1 cellular context compared by ENCODE assay signal in the genomic region with DNA sequence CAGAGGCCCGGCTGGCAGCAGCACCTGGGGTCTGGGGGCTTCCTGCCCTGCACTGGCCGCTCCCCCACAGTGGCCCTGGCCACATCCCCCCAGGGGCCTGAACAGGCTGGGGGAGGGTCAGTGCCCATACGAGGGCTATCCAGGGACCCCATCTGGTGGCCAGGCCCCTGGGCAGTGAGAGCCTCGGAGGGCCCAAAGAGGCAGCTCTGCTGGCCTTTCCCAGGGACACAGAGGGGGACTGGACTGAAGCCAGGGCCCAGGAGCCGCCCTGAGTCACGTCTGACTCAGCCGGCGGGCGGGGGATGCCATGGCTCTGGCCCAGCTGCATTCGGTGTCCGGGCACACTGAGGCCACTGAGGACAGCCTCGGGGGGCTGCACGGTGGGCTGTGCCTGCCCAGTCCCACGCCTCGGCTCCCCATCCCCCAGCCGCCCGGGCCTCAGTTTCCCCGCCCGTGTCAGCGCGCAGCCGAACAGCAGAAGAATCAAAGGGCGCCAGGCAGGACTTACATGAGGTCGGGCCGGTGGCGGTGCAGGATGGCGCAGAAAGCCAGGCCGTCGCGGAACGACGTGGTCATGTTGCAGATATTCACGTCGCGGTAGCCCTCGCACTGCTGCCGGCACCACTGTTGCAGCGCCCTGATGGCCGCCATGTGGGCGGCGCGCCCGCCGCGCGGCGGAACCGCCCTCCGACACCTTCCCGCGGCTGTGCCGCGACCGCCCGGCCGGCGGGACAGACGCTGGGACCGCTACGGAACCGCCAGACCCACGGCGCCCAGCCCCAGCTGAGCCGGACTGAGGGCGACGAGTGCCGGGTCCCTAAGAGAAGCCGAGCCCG.
TF ChIP-seq lines count a peak whose summit lies in the region.

A gene (minus strand): TSS at position 795 of the 836 bp plus-strand sequence. CDS start 144 bp downstream, at position 651.

TF ChIP-seq in K562, 482 proteins besides CTCF, POLR2A, EP300 and RAD21 (continued from another document):
- TF ChIP-seq, protein P1, sequence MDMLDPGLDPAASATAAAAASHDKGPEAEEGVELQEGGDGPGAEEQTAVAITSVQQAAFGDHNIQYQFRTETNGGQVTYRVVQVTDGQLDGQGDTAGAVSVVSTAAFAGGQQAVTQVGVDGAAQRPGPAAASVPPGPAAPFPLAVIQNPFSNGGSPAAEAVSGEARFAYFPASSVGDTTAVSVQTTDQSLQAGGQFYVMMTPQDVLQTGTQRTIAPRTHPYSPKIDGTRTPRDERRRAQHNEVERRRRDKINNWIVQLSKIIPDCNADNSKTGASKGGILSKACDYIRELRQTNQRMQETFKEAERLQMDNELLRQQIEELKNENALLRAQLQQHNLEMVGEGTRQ (CRISPR knock-in tag; IDR thresholded peaks at IDR 0.05): no peak
- TF ChIP-seq, protein P2, sequence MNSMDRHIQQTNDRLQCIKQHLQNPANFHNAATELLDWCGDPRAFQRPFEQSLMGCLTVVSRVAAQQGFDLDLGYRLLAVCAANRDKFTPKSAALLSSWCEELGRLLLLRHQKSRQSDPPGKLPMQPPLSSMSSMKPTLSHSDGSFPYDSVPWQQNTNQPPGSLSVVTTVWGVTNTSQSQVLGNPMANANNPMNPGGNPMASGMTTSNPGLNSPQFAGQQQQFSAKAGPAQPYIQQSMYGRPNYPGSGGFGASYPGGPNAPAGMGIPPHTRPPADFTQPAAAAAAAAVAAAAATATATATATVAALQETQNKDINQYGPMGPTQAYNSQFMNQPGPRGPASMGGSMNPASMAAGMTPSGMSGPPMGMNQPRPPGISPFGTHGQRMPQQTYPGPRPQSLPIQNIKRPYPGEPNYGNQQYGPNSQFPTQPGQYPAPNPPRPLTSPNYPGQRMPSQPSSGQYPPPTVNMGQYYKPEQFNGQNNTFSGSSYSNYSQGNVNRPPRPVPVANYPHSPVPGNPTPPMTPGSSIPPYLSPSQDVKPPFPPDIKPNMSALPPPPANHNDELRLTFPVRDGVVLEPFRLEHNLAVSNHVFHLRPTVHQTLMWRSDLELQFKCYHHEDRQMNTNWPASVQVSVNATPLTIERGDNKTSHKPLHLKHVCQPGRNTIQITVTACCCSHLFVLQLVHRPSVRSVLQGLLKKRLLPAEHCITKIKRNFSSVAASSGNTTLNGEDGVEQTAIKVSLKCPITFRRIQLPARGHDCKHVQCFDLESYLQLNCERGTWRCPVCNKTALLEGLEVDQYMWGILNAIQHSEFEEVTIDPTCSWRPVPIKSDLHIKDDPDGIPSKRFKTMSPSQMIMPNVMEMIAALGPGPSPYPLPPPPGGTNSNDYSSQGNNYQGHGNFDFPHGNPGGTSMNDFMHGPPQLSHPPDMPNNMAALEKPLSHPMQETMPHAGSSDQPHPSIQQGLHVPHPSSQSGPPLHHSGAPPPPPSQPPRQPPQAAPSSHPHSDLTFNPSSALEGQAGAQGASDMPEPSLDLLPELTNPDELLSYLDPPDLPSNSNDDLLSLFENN (IDR thresholded peaks at IDR 0.05; ENCODE audit: low read depth in 2 of 2, low read length in 2 of 2): peak in 1 of 2 experiments; percentile 37; a peak in 1 of 4 replicates
- TF ChIP-seq, protein P3, sequence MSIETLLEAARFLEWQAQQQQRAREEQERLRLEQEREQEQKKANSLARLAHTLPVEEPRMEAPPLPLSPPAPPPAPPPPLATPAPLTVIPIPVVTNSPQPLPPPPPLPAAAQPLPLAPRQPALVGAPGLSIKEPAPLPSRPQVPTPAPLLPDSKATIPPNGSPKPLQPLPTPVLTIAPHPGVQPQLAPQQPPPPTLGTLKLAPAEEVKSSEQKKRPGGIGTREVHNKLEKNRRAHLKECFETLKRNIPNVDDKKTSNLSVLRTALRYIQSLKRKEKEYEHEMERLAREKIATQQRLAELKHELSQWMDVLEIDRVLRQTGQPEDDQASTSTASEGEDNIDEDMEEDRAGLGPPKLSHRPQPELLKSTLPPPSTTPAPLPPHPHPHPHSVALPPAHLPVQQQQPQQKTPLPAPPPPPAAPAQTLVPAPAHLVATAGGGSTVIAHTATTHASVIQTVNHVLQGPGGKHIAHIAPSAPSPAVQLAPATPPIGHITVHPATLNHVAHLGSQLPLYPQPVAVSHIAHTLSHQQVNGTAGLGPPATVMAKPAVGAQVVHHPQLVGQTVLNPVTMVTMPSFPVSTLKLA (conservative IDR thresholded peaks at IDR 0.05): peak; percentile 63 to 85
- TF ChIP-seq FOXA3 (CRISPR knock-in tag; conservative IDR thresholded peaks at IDR 0.05 in 1 of 2, IDR thresholded peaks at IDR 0.05 in 1 of 2): no peak
- TF ChIP-seq JUN (IDR thresholded peaks at IDR 0.05; ENCODE audit: borderline replicate concordance, low read depth, low read length): 0 out of 2 replicates have a peak, but pooled peaks have one; percentile 53
- TF ChIP-seq JUN (CRISPR knock-in tag; IDR thresholded peaks at IDR 0.05; ENCODE audit: borderline replicate concordance): 0 out of 2 replicates have a peak, but pooled peaks have one; percentile 52
- TF ChIP-seq ZBTB17 (CRISPR knock-in tag; IDR thresholded peaks at IDR 0.05): peak; percentile 17; the same call in 1 of the 2 replicates
- no peak for TF ChIP-seq RFX7 (CRISPR knock-in tag; IDR thresholded peaks at IDR 0.05)
- TF ChIP-seq TEAD4 (IDR thresholded peaks at IDR 0.05; ENCODE audit: low read length): no peak
- no peak for TF ChIP-seq TEAD4 (CRISPR knock-in tag; IDR thresholded peaks at IDR 0.05; ENCODE audit: borderline replicate concordance)
- TF ChIP-seq HMGN3 (IDR thresholded peaks at IDR 0.05; ENCODE audit: borderline replicate concordance, extremely low read depth, insufficient read length, low read depth, low read length): peak; percentile 43
- peak in 1 of 2 experiments; percentile 91; a peak in 2 of 4 replicates for TF ChIP-seq HDAC1 (IDR thresholded peaks at IDR 0.05)
- no peak for TF ChIP-seq ZNF766 (CRISPR knock-in tag; conservative IDR thresholded peaks at IDR 0.05)
- TF ChIP-seq SIN3B (IDR thresholded peaks at IDR 0.05; ENCODE audit: low read depth): peak; percentile 31; the same call in 1 of the 2 replicates
- TF ChIP-seq, protein P4, sequence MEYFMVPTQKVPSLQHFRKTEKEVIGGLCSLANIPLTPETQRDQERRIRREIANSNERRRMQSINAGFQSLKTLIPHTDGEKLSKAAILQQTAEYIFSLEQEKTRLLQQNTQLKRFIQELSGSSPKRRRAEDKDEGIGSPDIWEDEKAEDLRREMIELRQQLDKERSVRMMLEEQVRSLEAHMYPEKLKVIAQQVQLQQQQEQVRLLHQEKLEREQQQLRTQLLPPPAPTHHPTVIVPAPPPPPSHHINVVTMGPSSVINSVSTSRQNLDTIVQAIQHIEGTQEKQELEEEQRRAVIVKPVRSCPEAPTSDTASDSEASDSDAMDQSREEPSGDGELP (CRISPR knock-in tag; IDR thresholded peaks at IDR 0.05; ENCODE audit: borderline replicate concordance): peak; percentile 87
- TF ChIP-seq, protein P5, sequence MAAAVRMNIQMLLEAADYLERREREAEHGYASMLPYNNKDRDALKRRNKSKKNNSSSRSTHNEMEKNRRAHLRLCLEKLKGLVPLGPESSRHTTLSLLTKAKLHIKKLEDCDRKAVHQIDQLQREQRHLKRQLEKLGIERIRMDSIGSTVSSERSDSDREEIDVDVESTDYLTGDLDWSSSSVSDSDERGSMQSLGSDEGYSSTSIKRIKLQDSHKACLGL (CRISPR knock-in tag; IDR thresholded peaks at IDR 0.05; ENCODE audit: borderline replicate concordance, poor library complexity, severe bottlenecking): peak; percentile 52
- no peak for TF ChIP-seq RAD51 (IDR thresholded peaks at IDR 0.05; ENCODE audit: borderline replicate concordance, low read depth)
- TF ChIP-seq, protein P6, sequence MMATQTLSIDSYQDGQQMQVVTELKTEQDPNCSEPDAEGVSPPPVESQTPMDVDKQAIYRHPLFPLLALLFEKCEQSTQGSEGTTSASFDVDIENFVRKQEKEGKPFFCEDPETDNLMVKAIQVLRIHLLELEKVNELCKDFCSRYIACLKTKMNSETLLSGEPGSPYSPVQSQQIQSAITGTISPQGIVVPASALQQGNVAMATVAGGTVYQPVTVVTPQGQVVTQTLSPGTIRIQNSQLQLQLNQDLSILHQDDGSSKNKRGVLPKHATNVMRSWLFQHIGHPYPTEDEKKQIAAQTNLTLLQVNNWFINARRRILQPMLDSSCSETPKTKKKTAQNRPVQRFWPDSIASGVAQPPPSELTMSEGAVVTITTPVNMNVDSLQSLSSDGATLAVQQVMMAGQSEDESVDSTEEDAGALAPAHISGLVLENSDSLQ (IDR thresholded peaks at IDR 0.05): no peak
- peak; percentile 30; the same call in 1 of the 2 replicates for TF ChIP-seq SUPT5H (IDR thresholded peaks at IDR 0.05)
- TF ChIP-seq FOS (IDR thresholded peaks at IDR 0.05; ENCODE audit: extremely low read depth, insufficient read length): peak; percentile 29
- TF ChIP-seq CXXC5 (CRISPR knock-in tag; IDR thresholded peaks at IDR 0.05): peak; percentile 68; the same call in 1 of the 2 replicates
- TF ChIP-seq, protein P7, sequence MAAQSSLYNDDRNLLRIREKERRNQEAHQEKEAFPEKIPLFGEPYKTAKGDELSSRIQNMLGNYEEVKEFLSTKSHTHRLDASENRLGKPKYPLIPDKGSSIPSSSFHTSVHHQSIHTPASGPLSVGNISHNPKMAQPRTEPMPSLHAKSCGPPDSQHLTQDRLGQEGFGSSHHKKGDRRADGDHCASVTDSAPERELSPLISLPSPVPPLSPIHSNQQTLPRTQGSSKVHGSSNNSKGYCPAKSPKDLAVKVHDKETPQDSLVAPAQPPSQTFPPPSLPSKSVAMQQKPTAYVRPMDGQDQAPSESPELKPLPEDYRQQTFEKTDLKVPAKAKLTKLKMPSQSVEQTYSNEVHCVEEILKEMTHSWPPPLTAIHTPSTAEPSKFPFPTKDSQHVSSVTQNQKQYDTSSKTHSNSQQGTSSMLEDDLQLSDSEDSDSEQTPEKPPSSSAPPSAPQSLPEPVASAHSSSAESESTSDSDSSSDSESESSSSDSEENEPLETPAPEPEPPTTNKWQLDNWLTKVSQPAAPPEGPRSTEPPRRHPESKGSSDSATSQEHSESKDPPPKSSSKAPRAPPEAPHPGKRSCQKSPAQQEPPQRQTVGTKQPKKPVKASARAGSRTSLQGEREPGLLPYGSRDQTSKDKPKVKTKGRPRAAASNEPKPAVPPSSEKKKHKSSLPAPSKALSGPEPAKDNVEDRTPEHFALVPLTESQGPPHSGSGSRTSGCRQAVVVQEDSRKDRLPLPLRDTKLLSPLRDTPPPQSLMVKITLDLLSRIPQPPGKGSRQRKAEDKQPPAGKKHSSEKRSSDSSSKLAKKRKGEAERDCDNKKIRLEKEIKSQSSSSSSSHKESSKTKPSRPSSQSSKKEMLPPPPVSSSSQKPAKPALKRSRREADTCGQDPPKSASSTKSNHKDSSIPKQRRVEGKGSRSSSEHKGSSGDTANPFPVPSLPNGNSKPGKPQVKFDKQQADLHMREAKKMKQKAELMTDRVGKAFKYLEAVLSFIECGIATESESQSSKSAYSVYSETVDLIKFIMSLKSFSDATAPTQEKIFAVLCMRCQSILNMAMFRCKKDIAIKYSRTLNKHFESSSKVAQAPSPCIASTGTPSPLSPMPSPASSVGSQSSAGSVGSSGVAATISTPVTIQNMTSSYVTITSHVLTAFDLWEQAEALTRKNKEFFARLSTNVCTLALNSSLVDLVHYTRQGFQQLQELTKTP (IDR thresholded peaks at IDR 0.05; ENCODE audit: low read depth in 1 of 2, partially characterized antibody in 2 of 2): no peak
- TF ChIP-seq ZNF408 (CRISPR knock-in tag; IDR thresholded peaks at IDR 0.05; ENCODE audit: low read depth): no peak
- peak; percentile 37; the same call in 1 of the 2 replicates for TF ChIP-seq CHCHD3 (CRISPR knock-in tag; IDR thresholded peaks at IDR 0.05)
- no peak for TF ChIP-seq SOX6 (IDR thresholded peaks at IDR 0.05)
- peak; percentile 67; the same call in 1 of the 2 replicates for TF ChIP-seq RB1 (IDR thresholded peaks at IDR 0.05; ENCODE audit: low read depth)
- TF ChIP-seq, protein P8, sequence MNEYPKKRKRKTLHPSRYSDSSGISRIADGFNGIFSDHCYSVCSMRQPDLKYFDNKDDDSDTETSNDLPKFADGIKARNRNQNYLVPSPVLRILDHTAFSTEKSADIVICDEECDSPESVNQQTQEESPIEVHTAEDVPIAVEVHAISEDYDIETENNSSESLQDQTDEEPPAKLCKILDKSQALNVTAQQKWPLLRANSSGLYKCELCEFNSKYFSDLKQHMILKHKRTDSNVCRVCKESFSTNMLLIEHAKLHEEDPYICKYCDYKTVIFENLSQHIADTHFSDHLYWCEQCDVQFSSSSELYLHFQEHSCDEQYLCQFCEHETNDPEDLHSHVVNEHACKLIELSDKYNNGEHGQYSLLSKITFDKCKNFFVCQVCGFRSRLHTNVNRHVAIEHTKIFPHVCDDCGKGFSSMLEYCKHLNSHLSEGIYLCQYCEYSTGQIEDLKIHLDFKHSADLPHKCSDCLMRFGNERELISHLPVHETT (CRISPR knock-in tag; conservative IDR thresholded peaks at IDR 0.05 in 1 of 2, IDR thresholded peaks at IDR 0.05 in 1 of 2): peak in 1 of 2 experiments; percentile 58; a peak in 1 of 4 replicates
- TF ChIP-seq SNIP1 (IDR thresholded peaks at IDR 0.05; ENCODE audit: low read depth): no peak
- TF ChIP-seq HNRNPH1 (optimal IDR thresholded peaks at IDR 0.05; ENCODE audit: low read depth, low read length): no peak
- TF ChIP-seq ZNF12 (CRISPR knock-in tag; IDR thresholded peaks at IDR 0.05): no peak
- TF ChIP-seq POLR3A (IDR thresholded peaks at IDR 0.05; ENCODE audit: borderline replicate concordance, extremely low read depth, insufficient read depth, insufficient read length): no peak
- TF ChIP-seq NEUROD1 (IDR thresholded peaks at IDR 0.05; ENCODE audit: borderline replicate concordance, low read depth, low read length, partially characterized antibody): peak; percentile 47
- TF ChIP-seq NR2C2 (CRISPR knock-in tag; IDR thresholded peaks at IDR 0.05): 0 out of 2 replicates have a peak, but pooled peaks have one; percentile 61
- no peak for TF ChIP-seq NR2C2 (tag; IDR thresholded peaks at IDR 0.05)
- no peak for TF ChIP-seq CBX8 (IDR thresholded peaks at IDR 0.05; ENCODE audit: borderline replicate concordance, extremely low read depth, low read depth, low read length, poor library complexity, severe bottlenecking)
- 0 out of 4 replicates have a peak, but pooled peaks of 1 of the 2 experiments have one; percentile 13 for TF ChIP-seq RCOR1 (IDR thresholded peaks at IDR 0.05; ENCODE audit: borderline replicate concordance in 1 of 2, low read depth in 2 of 2, low read length in 2 of 2)
- no peak for TF ChIP-seq GTF2F1 (IDR thresholded peaks at IDR 0.05; ENCODE audit: low read depth, low read length)
TF ChIP-seq in K562: peak in this region for 97.
